1 cellular context compared by ENCODE assay signal in the genomic region with DNA sequence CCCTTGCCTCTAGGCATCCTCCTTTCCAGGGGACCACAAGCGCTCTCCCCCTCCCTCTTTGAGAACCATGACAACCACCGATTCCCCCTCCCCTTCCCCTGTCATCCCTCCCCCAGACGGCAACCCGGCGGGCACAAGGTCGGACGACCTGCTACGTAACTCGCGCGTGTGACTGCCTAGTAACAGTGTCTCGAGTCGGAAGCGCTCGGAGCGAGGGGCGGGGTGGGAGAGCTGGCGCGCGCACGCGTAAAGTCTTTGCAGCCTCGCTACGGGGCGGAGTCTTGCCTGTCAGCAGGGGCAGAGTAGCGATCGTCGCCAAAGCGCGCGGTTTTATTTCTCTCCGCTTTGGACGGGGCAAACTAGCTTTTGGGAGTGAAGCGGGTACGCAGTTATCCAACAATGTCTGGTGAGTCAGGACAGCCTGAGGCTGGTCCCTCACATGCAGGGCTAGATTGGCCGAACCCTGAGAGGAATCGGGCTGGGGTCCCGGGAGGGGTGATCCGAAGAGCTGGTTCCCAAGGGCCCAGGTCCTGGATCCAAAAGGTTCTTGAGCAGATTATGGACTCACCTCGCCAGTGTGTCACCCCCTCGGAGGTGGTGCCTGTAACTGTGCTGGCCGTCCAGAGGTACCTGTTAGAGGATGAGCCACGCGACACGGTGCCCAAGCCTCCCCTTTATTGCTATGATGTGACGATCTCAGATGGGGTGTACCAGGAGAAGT.
TF ChIP-seq lines count a peak whose summit lies in the region.

A gene with protein sequence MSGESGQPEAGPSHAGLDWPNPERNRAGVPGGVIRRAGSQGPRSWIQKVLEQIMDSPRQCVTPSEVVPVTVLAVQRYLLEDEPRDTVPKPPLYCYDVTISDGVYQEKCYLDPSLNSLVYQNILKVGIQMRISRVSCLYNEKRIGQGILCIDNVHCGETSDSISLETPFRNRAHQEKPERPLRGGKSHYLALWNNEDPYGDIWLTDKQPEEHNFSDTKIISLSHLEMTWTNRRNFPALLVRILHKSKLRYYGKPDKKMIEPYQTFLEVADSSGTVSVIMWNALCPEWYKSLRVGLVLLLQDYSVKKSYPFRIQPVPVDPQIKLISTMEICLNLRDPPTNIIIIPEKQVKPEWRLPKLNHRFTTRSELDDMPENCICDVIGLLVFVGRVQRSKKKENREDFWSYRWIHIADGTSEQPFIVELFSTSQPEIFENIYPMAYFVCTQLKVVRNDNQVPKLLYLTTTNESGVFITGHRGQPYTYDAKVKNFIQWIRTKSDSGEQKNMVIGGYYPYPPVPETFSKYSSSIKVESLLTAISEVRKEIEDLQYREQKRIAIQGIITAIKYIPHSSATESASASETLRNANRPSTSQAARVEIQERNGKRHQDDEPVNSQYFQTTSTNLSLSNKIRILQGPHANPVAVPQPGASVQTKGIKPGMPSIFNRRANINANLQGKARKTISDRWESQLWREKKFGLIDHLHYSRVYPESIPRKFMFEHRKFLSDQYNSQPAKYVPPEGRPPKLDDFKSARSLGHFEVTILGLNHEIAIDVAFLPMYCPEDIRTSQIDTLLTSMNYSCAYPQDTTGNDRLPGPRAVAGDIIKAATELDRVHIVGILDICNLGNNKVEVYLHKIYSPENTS (plus strand): TSS at position 297 of the 721 bp plus-strand sequence. CDS start 103 bp downstream, at position 400.

TF ChIP-seq in neural cell, 6 proteins besides CTCF, POLR2A, EP300 and RAD21 (continued from another document):
- TF ChIP-seq, protein P1, sequence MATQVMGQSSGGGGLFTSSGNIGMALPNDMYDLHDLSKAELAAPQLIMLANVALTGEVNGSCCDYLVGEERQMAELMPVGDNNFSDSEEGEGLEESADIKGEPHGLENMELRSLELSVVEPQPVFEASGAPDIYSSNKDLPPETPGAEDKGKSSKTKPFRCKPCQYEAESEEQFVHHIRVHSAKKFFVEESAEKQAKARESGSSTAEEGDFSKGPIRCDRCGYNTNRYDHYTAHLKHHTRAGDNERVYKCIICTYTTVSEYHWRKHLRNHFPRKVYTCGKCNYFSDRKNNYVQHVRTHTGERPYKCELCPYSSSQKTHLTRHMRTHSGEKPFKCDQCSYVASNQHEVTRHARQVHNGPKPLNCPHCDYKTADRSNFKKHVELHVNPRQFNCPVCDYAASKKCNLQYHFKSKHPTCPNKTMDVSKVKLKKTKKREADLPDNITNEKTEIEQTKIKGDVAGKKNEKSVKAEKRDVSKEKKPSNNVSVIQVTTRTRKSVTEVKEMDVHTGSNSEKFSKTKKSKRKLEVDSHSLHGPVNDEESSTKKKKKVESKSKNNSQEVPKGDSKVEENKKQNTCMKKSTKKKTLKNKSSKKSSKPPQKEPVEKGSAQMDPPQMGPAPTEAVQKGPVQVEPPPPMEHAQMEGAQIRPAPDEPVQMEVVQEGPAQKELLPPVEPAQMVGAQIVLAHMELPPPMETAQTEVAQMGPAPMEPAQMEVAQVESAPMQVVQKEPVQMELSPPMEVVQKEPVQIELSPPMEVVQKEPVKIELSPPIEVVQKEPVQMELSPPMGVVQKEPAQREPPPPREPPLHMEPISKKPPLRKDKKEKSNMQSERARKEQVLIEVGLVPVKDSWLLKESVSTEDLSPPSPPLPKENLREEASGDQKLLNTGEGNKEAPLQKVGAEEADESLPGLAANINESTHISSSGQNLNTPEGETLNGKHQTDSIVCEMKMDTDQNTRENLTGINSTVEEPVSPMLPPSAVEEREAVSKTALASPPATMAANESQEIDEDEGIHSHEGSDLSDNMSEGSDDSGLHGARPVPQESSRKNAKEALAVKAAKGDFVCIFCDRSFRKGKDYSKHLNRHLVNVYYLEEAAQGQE (IDR thresholded peaks at IDR 0.05; ENCODE audit: borderline replicate concordance), result no peak
- TF ChIP-seq POLR2AphosphoS5 (IDR thresholded peaks at IDR 0.05) (peak; percentile 79), TAF1 (IDR thresholded peaks at IDR 0.05; ENCODE audit: low read depth) (peak; percentile 44), EZH2 (IDR thresholded peaks at IDR 0.05; ENCODE audit: borderline replicate concordance, insufficient read depth, low read length, poor library complexity, severe bottlenecking) (no peak)
TF ChIP-seq in neural cell: peak in this region for 3.
